Comparison of ENCODE assay signal across 8 cellular contexts in genomic region chr19:40165362-40165937, GRCh38. TPM values are rescaled to one million over a fixed set of nuclear protein-coding genes. Genes with fewer than 3 reads are reported as not detected.
DNase-seq lines count a peak whose midpoint lies in the region; ATAC-seq and TF ChIP-seq lines count a peak whose summit lies in the region.

No MANE protein-coding gene starts in this region.

- no CpG with 5 or more reads among the region's 10 CpGs for WGBS in H9 (ENCODE audit: extremely low coverage, insufficient read length, low lambda C conversion rate)

- H3K27me3 Mint-ChIP-seq in H9 (ENCODE audit: low read depth) (peaks cover 2% of the 10 kb centered on the region; the same call in 1 of the 2 replicates), immature natural killer cell (ENCODE audit: low read depth in 3 of 3) (peaks cover 27 to 35% (median 29%) of the 10 kb centered on the region in 3 donors)

- ATAC-seq in GM18868 (IDR thresholded peaks at IDR 0.05; ENCODE audit: unreplicated experiment): no peak

- peaks cover 7 to 16% of the 10 kb centered on the region in 2 experiments for H3K9me3 Mint-ChIP-seq in H9
- H3K9me3 Mint-ChIP-seq in immature natural killer cell: peaks cover 0 to 10% (median 3%) of the 10 kb centered on the region in 6 donors

- H2BK20ac ChIP-seq in H9 (ENCODE audit: low read depth, low read length, poor library complexity, severe bottlenecking): no peak overlapping the region

- no peak overlapping the region for H4K8ac ChIP-seq in H9 (replicated peaks; ENCODE audit: insufficient read length, low read depth, low read length)

- H3K23me2 ChIP-seq in H9 (ENCODE audit: insufficient read length, low read depth, low read length, poor library complexity, severe bottlenecking): no peaks in the 10 kb centered on the region

- no peak overlapping the region for H4K5ac ChIP-seq in H9 (ENCODE audit: insufficient read length, low read depth, low read length)

- H3K27ac ChIP-seq in H9 (ENCODE audit: insufficient read length, low read depth, low read length) (no peak overlapping the region), SU-DHL-6 (ENCODE audit: low read depth, low read length) (no peak overlapping the region)

- peak overlapping the region in 2 of 3 experiments; percentile 12 to 89; a peak in 2 of 7 replicates for H3K27ac Mint-ChIP-seq in H9
- H3K27ac Mint-ChIP-seq in immature natural killer cell: peak overlapping the region; percentile 13 to 91 (median 80)

- H3K9ac ChIP-seq in H9 (ENCODE audit: extremely low read depth, insufficient read length, low read length): no peak overlapping the region
- H3K9ac ChIP-seq in SU-DHL-6 (ENCODE audit: low read length): no peak overlapping the region
- H3K9ac ChIP-seq in adipocyte (ENCODE audit: low read length): no peak overlapping the region

- H3K4me1 Mint-ChIP-seq in H9: peaks cover 4 to 5% of the 10 kb centered on the region in 2 experiments; a peak in 2 of 4 replicates
- H3K4me1 Mint-ChIP-seq in immature natural killer cell: peaks cover 41 to 42% of the 10 kb centered on the region in 2 donors

- no peak overlapping the region for H3K23ac ChIP-seq in H9 (ENCODE audit: insufficient read length, low read depth, low read length)

- no peak overlapping the region for H3K4me3 ChIP-seq in SU-DHL-6 (ENCODE audit: insufficient read depth, low read length, poor library complexity, severe bottlenecking)
- no peak overlapping the region for H3K4me3 ChIP-seq in adipocyte (ENCODE audit: low read length)

- H3K36me3 ChIP-seq in SU-DHL-6 (ENCODE audit: low read length) (no peaks in the 10 kb centered on the region), adipocyte (ENCODE audit: control insufficient read depth, insufficient read depth, low read length, severe bottlenecking) (no peaks in the 10 kb centered on the region)

- H2BK5ac ChIP-seq in H9 (ENCODE audit: insufficient read length, low read length): no peak overlapping the region

- H3K4me2 ChIP-seq in H9 (ENCODE audit: insufficient read depth, insufficient read length, low read length) (no peak overlapping the region), SU-DHL-6 (ENCODE audit: low read depth, low read length, poor library complexity, severe bottlenecking) (no peak overlapping the region)

- H4K20me1 ChIP-seq in H9 (ENCODE audit: control insufficient read depth, insufficient read depth, insufficient read length): no peaks in the 10 kb centered on the region
- H4K20me1 ChIP-seq in SU-DHL-6 (ENCODE audit: low read depth, low read length): no peaks in the 10 kb centered on the region

- no peak overlapping the region for H3K14ac ChIP-seq in H9 (ENCODE audit: insufficient read depth, low read length)

- H3K79me1 ChIP-seq in H9 (ENCODE audit: insufficient read depth, low read depth, low read length, poor library complexity, severe bottlenecking): no peaks in the 10 kb centered on the region

- H3K4me3 Mint-ChIP-seq in H9 (peak overlapping the region in 1 of 2 experiments; percentile 51; a peak in 1 of 5 replicates), immature natural killer cell (peak overlapping the region in 4 of 5 donors; percentile 2 to 62 (median 32))

- no peak overlapping the region for H4K91ac ChIP-seq in H9 (ENCODE audit: insufficient read length, low read depth, low read length)

- H3K27me3 ChIP-seq in H9 (ENCODE audit: insufficient read depth, low read length): no peaks in the 10 kb centered on the region
- no peaks in the 10 kb centered on the region for H3K27me3 ChIP-seq in SU-DHL-6 (ENCODE audit: low read length)
- no peaks in the 10 kb centered on the region for H3K27me3 ChIP-seq in adipocyte (replicated peaks; ENCODE audit: control insufficient read depth, insufficient read depth, low read length)

- no peak overlapping the region for H2BK15ac ChIP-seq in H9 (ENCODE audit: low read depth, low read length)

- TF ChIP-seq CTCF in H9 (conservative IDR thresholded peaks at IDR 0.05): peak; percentile 95
- TF ChIP-seq CTCF in SU-DHL-6 (IDR thresholded peaks at IDR 0.05; ENCODE audit: insufficient read depth, low read length, poor library complexity, severe bottlenecking): peak; percentile 65

- no peaks in the 10 kb centered on the region for H3F3A ChIP-seq in SU-DHL-6 (ENCODE audit: insufficient read depth)

- H3K36me3 Mint-ChIP-seq in H9 (ENCODE audit: insufficient read depth in 1 of 3, low read depth in 3 of 3) (peaks cover 0 to 5% (median 2%) of the 10 kb centered on the region in 3 experiments; a peak in 3 of 7 replicates), immature natural killer cell (no peaks in the 10 kb centered on the region)

- no peak overlapping the region for H2AK5ac ChIP-seq in H9 (ENCODE audit: insufficient read length, low read length)

- H2AFZ ChIP-seq in H9 (ENCODE audit: low read length) (no peak overlapping the region), SU-DHL-6 (ENCODE audit: low read depth, low read length, severe bottlenecking) (no peak overlapping the region)

- H3K56ac ChIP-seq in H9 (ENCODE audit: insufficient read length, low read depth, low read length): no peak overlapping the region

- H3K18ac ChIP-seq in H9 (ENCODE audit: insufficient read length, low read depth, low read length): no peak overlapping the region

- H3K9me3 ChIP-seq in H9 (ENCODE audit: control insufficient read depth, low read depth, low read length) (no peaks in the 10 kb centered on the region), SU-DHL-6 (ENCODE audit: insufficient read depth, low read length) (no peaks in the 10 kb centered on the region), adipocyte (ENCODE audit: control insufficient read depth, low read length) (no peaks in the 10 kb centered on the region)

- H2BK12ac ChIP-seq in H9 (ENCODE audit: insufficient read length, low read depth, low read length): no peak overlapping the region

- no peak overlapping the region for H3T11ph ChIP-seq in H9 (ENCODE audit: low read length)

- no peaks in the 10 kb centered on the region for H3K79me2 ChIP-seq in H9 (ENCODE audit: insufficient read depth, low read length)
- no peaks in the 10 kb centered on the region for H3K79me2 ChIP-seq in SU-DHL-6 (ENCODE audit: insufficient read depth, low read length)

- no peaks in the 10 kb centered on the region for H3K4me1 ChIP-seq in H9 (ENCODE audit: insufficient read depth, low read length)
- no peaks in the 10 kb centered on the region for H3K4me1 ChIP-seq in adipocyte (ENCODE audit: control insufficient read depth, insufficient read depth, low read length)

- H3K4ac ChIP-seq in H9 (ENCODE audit: low read depth, low read length): no peak overlapping the region

- DNase-seq in C1 segment of cervical spinal cord (lab: John Stamatoyannopoulos, UW) (peak in 8 of 14 donors; percentile 0 to 27 (median 6)), H9 (peak; percentile 89), adipocyte (ENCODE audit: low read depth) (peak; percentile 63), immature natural killer cell (peak; percentile 61 to 69 (median 66)), NCI-H1048 (lab: John Stamatoyannopoulos, UW) (no peak)
- DNase-seq in stimulated activated CD4-positive, alpha-beta T cell treated with anti-CD3 and anti-CD28 coated beads, TNF-alpha, amount 100 ng/mL, for 1 hour (ENCODE audit: low read depth in 3 of 3, low spot score in 1 of 3): peak in 2 of 3 donors; percentile 23 to 51

- H2BK120ac ChIP-seq in H9 (ENCODE audit: low read depth, low read length, poor library complexity, severe bottlenecking): no peak overlapping the region

- H3K9me2 ChIP-seq in SU-DHL-6 (replicated peaks; ENCODE audit: insufficient read depth, low read length): no peaks in the 10 kb centered on the region

RNA-seq across cellular contexts. Expression of gene MAP3K10, which starts 25.8 kb away (rescaled TPM):
- 17.7 and 19.0 TPM in 2 replicates for total RNA-seq in H9 (2021)
- under 1 TPM in 2 of 3 donors, not detected in 1; 0.36 to 0.42 TPM for polyA plus RNA-seq in immature natural killer cell

RNA-seq across cellular contexts. Expression of gene TTC9B, which starts 52.7 kb away (rescaled TPM):
- 0.15 and 0.31 TPM in 2 replicates for total RNA-seq in H9 (2021)
- polyA plus RNA-seq in immature natural killer cell: not detected
